9 cellular contexts compared by ENCODE assay signal in the genomic region with DNA sequence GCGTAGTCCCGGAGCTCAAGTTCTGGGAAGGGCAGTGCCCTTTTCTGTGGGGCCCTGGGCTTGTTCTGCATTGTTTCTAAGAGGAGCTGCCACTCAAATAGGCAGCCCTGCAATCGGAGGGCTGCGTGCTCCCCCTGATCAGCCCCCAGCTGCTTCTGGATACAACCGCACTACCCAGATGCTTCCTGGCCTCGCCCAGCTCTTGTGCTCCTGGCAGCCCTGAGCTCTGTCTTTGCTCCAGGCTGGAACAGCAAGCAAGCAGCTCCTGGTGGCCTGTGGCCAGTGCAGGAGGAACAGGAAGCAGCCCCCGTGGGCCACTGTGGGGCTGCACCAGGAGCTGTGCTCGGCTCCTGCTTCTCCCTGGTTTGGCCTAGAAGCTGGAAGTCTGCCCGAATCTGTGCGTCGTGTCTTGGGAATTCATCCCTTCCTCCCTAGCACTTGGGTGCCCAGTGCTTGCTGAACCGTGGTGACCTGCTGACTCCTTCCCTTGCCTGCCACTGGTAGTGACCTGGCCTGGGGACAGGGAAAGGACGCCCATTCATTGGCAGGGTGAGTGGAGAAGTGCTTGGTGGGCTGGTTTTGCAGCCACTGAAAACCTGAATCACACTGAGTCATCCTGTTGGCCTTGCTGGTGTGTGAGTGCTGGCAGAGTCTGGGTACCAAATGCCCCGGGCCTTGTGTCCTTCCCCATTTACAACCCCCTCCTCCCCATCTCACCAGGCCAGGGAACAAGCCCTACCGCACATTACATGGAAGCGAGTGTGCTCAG. TPM values are rescaled to one million over a fixed set of nuclear protein-coding genes. Genes with fewer than 3 reads are reported as not detected.
DNase-seq lines count a peak whose midpoint lies in the region; ATAC-seq, FAIRE-seq and TF ChIP-seq lines count a peak whose summit lies in the region.
"Had no signal": no experiment of that assay in that cellular context is flagged by ENCODE, and none has a peak within 500 bp of the region (broad histone marks: within the 10 kb centered on the region; RNA-seq: fewer than 3 reads in every experiment).

No MANE protein-coding gene starts in this region.

- CTCF ChIA-PET in endothelial cell of umbilical vein (lab: Charles Lee) = interaction anchor here (0.8 to 3.7 kb wide), 11 partner anchors 8 to 87 kb away, joined by 3 to 39 read pairs (median 4); a partner anchor contains a TSS

- H3K4me1 ChIP-seq in endothelial cell of umbilical vein (ENCODE audit: control insufficient read depth, extremely low read depth, insufficient read depth, low read length) (peaks cover 11% of the 10 kb centered on the region), muscle layer of colon (ENCODE audit: insufficient read depth, low read length) (peaks cover 25% of the 10 kb centered on the region), colonic mucosa (no peaks in the 10 kb centered on the region)

- no peak for ATAC-seq in GM21367 (IDR thresholded peaks at IDR 0.05; ENCODE audit: unreplicated experiment)

- H3K4me3 ChIP-seq in endothelial cell of umbilical vein (replicated peaks in 1 of 3; ENCODE audit: insufficient read depth in 1 of 3, low read depth in 1 of 3, low read length in 3 of 3) = no peak overlapping the region
- H3K4me3 ChIP-seq in muscle layer of colon (ENCODE audit: low read depth in 1 of 2, low read length in 2 of 2) = no peak overlapping the region
- H3K4me3 ChIP-seq in colonic mucosa = no peak overlapping the region

- no peak overlapping the region for H3K4me2 ChIP-seq in endothelial cell of umbilical vein (ENCODE audit: insufficient read depth, low read length)

- no TSS peak for BruUV-seq in endothelial cell of umbilical vein (replicated peaks; lab: Mats Ljungman, UMichigan)

- peak overlapping the region; percentile 83 for H2AFZ ChIP-seq in endothelial cell of umbilical vein (ENCODE audit: low read depth, low read length)

- H3K36me3 ChIP-seq in endothelial cell of umbilical vein (ENCODE audit: control insufficient read depth in 2 of 2, extremely low read depth in 1 of 2, insufficient read depth in 2 of 2, low read length in 2 of 2) (no peaks in the 10 kb centered on the region), muscle layer of colon (ENCODE audit: insufficient read depth, low read length) (no peaks in the 10 kb centered on the region), colonic mucosa (no peaks in the 10 kb centered on the region)

- TF ChIP-seq CTCF in AG09319 (IDR thresholded peaks at IDR 0.05; ENCODE audit: low read depth, low read length) (no peak), endothelial cell of umbilical vein (IDR thresholded peaks at IDR 0.05; ENCODE audit: extremely low read depth in 1 of 2, insufficient read depth in 1 of 2, low read depth in 1 of 2, low read length in 2 of 2) (no peak), colonic mucosa (IDR thresholded peaks at IDR 0.05) (no peak)

- no peak for TF ChIP-seq POLR2A in endothelial cell of umbilical vein (IDR thresholded peaks at IDR 0.05; ENCODE audit: low read depth, low read length)

- POLR2A ChIA-PET in endothelial cell of umbilical vein (lab: Charles Lee) = interaction anchor here (0.7 to 1.0 kb wide), 5 partner anchors 44 to 57 kb away, joined by 3 to 4 read pairs (median 3); no protein-coding TSS in a partner anchor

- peak; percentile 24 for DNase-seq in AG09319 (ENCODE audit: extremely low read depth, low read depth)
- peak; percentile 99 for DNase-seq in M059J (ENCODE audit: low read depth)
- DNase-seq in endothelial cell of umbilical vein (ENCODE audit: low read depth, low spot score) = peak; percentile 70
- DNase-seq in activated naive CD4-positive, alpha-beta T cell (lab: John Stamatoyannopoulos, UW) = no peak
- DNase-seq in colonic mucosa = no peak
- no peak for DNase-seq in activated CD8-positive, alpha-beta memory T cell treated with anti-CD3 and anti-CD28 coated beads for 24 hours

- no peaks in the 10 kb centered on the region for H3K9me3 ChIP-seq in endothelial cell of umbilical vein (replicated peaks; ENCODE audit: control insufficient read depth, insufficient read depth, low read length)
- H3K9me3 ChIP-seq in muscle layer of colon (ENCODE audit: low read length) = no peaks in the 10 kb centered on the region
- H3K9me3 ChIP-seq in colonic mucosa = no peaks in the 10 kb centered on the region

- no peak overlapping the region for H3K9ac ChIP-seq in endothelial cell of umbilical vein (replicated peaks; ENCODE audit: extremely low read depth, insufficient read depth, low read length)
- H3K9ac ChIP-seq in muscle layer of colon (ENCODE audit: low read length) = no peak overlapping the region
- H3K9ac ChIP-seq in colonic mucosa (ENCODE audit: low read depth in 2 of 2, low read length in 2 of 2) = peak overlapping the region in 1 of 2 donors; percentile 30

- intact Hi-C loops in endothelial cell of umbilical vein (cut with micrococcal nuclease) (loop anchor here (1.0 kb wide), 1 partner anchor 47 kb away; no protein-coding TSS in a partner anchor), colonic mucosa (cut with DNase I) (no loop called here)

- H4K20me1 ChIP-seq in endothelial cell of umbilical vein (replicated peaks; ENCODE audit: control insufficient read depth, extremely low read depth, insufficient read depth, low read length) = no peaks in the 10 kb centered on the region

- H3K27ac ChIP-seq in endothelial cell of umbilical vein (ENCODE audit: insufficient read depth, low read depth, low read length) (no peak overlapping the region), muscle layer of colon (ENCODE audit: low read depth, low read length) (peak overlapping the region; percentile 65), colonic mucosa (no peak overlapping the region)

- no peaks in the 10 kb centered on the region for H3K9me1 ChIP-seq in endothelial cell of umbilical vein (replicated peaks; ENCODE audit: control insufficient read depth, extremely low read depth, insufficient read depth, low read length)

- H3K79me2 ChIP-seq in endothelial cell of umbilical vein (ENCODE audit: control insufficient read depth, insufficient read depth, low read length) = no peaks in the 10 kb centered on the region

- FAIRE-seq in endothelial cell of umbilical vein (lab: Jason Lieb, UNC) = peak; percentile 28

- dilution Hi-C loops in endothelial cell of umbilical vein (cut with MboI; ENCODE audit: extremely low pct_ligation_motif_present, low sequenced_read_pairs) = loop anchor here (10.0 kb wide), 1 partner anchor 68 kb away; no protein-coding TSS in a partner anchor

- H3K27me3 ChIP-seq in endothelial cell of umbilical vein (ENCODE audit: control insufficient read depth in 2 of 2, insufficient read depth in 2 of 2, low read length in 2 of 2) (no peaks in the 10 kb centered on the region), muscle layer of colon (ENCODE audit: control insufficient read depth in 1 of 2, insufficient read depth in 2 of 2, low read length in 2 of 2) (no peaks in the 10 kb centered on the region), colonic mucosa (no peaks in the 10 kb centered on the region)

TF ChIP-seq in endothelial cell of umbilical vein, 7 proteins besides CTCF, POLR2A, EP300 and RAD21:
- TF ChIP-seq, protein P1, sequence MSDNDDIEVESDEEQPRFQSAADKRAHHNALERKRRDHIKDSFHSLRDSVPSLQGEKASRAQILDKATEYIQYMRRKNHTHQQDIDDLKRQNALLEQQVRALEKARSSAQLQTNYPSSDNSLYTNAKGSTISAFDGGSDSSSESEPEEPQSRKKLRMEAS (IDR thresholded peaks at IDR 0.05; ENCODE audit: insufficient read depth, insufficient read length) = no peak
- peak; percentile 6 for TF ChIP-seq FOS (IDR thresholded peaks at IDR 0.05; ENCODE audit: borderline replicate concordance, insufficient read depth, low read length)
TF ChIP-seq in endothelial cell of umbilical vein: peak in this region for 1.

RNA-seq across cellular contexts. Expression of a gene that starts 27.3 kb away (rescaled TPM):
- total RNA-seq in M059J (2014; rRNA removed; shearing (Covaris generic)) = 0.12 TPM in 1 of 2 replicates, not detected in the other
- total RNA-seq in endothelial cell of umbilical vein (not detected in 2 replicates), colonic mucosa (not detected)
- not detected in 2 replicates for polyA plus RNA-seq in endothelial cell of umbilical vein
- not detected in 2 replicates for polyA plus RNA-seq in endothelial cell of umbilical vein (2011; cell fraction: cytosol; rRNA removed)
- not detected in 2 replicates for polyA plus RNA-seq in endothelial cell of umbilical vein (2011; cell fraction: nucleus; rRNA removed)
- polyA plus RNA-seq in endothelial cell of umbilical vein (2012) = not detected in 2 replicates
- not detected in 2 replicates for polyA minus RNA-seq in endothelial cell of umbilical vein
- not detected for polyA minus RNA-seq in endothelial cell of umbilical vein (2011; cell fraction: cytosol; rRNA and poly(A)+ RNA removed)
- polyA minus RNA-seq in endothelial cell of umbilical vein (2011; cell fraction: nucleus; rRNA and poly(A)+ RNA removed) = not detected in 2 replicates
- total RNA-seq: liver had no signal
- polyA plus RNA-seq: liver had no signal

RNA-seq across cellular contexts. Expression of a gene that starts 49.1 kb away (rescaled TPM):
- 23.2 and 33.2 TPM in 2 replicates for total RNA-seq in M059J (2014; rRNA removed; shearing (Covaris generic))
- 66.6 and 80.4 TPM in 2 replicates for total RNA-seq in endothelial cell of umbilical vein
- 19.5 and 26.6 TPM in 2 replicates for polyA plus RNA-seq in endothelial cell of umbilical vein
- 26.1 TPM in 2 replicates for polyA plus RNA-seq in endothelial cell of umbilical vein (2011; cell fraction: cytosol; rRNA removed)
- 77.8 and 85.7 TPM in 2 replicates for polyA plus RNA-seq in endothelial cell of umbilical vein (2011; cell fraction: nucleus; rRNA removed)
- polyA plus RNA-seq in endothelial cell of umbilical vein (2012) = 25.5 and 31.7 TPM in 2 replicates
- 46.4 and 48.3 TPM in 2 replicates for polyA minus RNA-seq in endothelial cell of umbilical vein
- polyA minus RNA-seq in endothelial cell of umbilical vein (2011; cell fraction: cytosol; rRNA and poly(A)+ RNA removed) = 12.7 TPM
- polyA minus RNA-seq in endothelial cell of umbilical vein (2011; cell fraction: nucleus; rRNA and poly(A)+ RNA removed) = 47.4 and 60.8 TPM in 2 replicates
- 10 to 100 TPM; 17.3 to 45.7 TPM for total RNA-seq in colonic mucosa

Comparison
In these comparisons a context has a peak if more than half of its experiments do, and no peak if none do; other contexts are left out.
1. DNase-seq: peak in AG09319 (single experiment), M059J (single experiment) and endothelial cell of umbilical vein (single experiment); none in activated naive CD4-positive, alpha-beta T cell (0 of 4), colonic mucosa (single experiment) and activated CD8-positive, alpha-beta memory T cell treated with anti-CD3 and anti-CD28 coated beads for 24 hours (single experiment).